In the genomic region with DNA sequence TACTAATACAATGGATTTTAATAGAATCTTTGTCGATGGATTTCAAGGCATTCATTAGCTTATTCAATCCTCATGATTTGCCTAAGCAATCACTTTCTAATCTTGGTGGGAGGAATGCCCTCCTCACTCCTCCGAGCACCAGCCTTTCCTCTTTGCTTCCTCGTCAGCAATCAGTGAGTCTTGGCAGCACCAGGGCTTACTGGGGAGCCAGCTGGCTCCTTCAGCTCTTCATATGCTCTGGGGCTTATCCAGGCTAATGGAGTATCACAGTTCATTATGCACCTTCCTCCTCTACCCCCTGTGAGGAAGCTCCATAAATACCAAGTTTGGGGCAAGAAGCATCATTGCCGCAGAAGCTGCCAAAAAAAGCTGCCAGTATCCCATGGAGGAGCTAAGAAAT, we compare ENCODE assay signal across 25 cellular contexts.
"Had no signal": no experiment of that assay in that cellular context is flagged by ENCODE, and none has a peak within 500 bp of the region (broad histone marks: within the 10 kb centered on the region; RNA-seq: fewer than 3 reads in every experiment).

No MANE protein-coding gene starts in this region.

- H3K36me3 ChIP-seq: adrenal gland, heart right ventricle, vagina had no signal

- H2AFZ ChIP-seq: parathyroid adenoma had no signal

- H3K27ac ChIP-seq: adrenal gland, heart right ventricle, parathyroid adenoma, testis, vagina had no signal

- H3K9ac ChIP-seq: parathyroid adenoma had no signal

- H3K27me3 Mint-ChIP-seq: activated naive CD8-positive, alpha-beta T cell; dendritic cell treated with granulocyte-macrophage colony-stimulating factor and Interleukin-4, amounts not matched to agents 40 ng/mL and 50 ng/mL, for 4 days; stimulated activated naive CD8-positive, alpha-beta T cell treated with anti-CD3 and anti-CD28 coated beads, Interleukin-15, amount 100 ng/mL, for 72 hours had no signal

- H3K36me3 Mint-ChIP-seq: activated naive CD8-positive, alpha-beta T cell; memory B cell; stimulated activated effector memory CD8-positive, alpha-beta T cell treated with anti-CD3 and anti-CD28 coated beads, Interleukin-12 subunit alpha, Interleukin-12 subunit beta, amount 100 ng/mL, for 72 hours; type B pancreatic cell had no signal

- H3K4me3 ChIP-seq: adrenal gland, heart right ventricle, testis, vagina had no signal

- DNase-seq: activated CD8-positive, alpha-beta memory T cell treated with anti-CD3 and anti-CD28 coated beads, Interleukin-2, amount 50 U/mL, for 48 hours; activated naive CD4-positive, alpha-beta T cell; activated T-cell treated with anti-CD3 and anti-CD28 coated beads, Interleukin-2, amount 50 U/mL, for 4 hours; adrenal gland; effector CD8-positive, alpha-beta T cell; erythroblast; foreskin fibroblast; heart right ventricle; islet precursor cell; left cardiac atrium; small intestine; stimulated activated CD4-positive, alpha-beta T cell treated with anti-CD3 and anti-CD28 coated beads, Interleukin-2, amount 100 ng/mL, for 24 hours; stimulated activated naive CD8-positive, alpha-beta T cell treated with anti-CD3 and anti-CD28 coated beads, Interleukin-15, amount 100 ng/mL, for 72 hours; testis had no signal

- H3K4me1 ChIP-seq: adrenal gland, parathyroid adenoma, testis, vagina had no signal

- H3K9me3 ChIP-seq: adrenal gland, heart right ventricle, testis, vagina had no signal

- H3K27ac Mint-ChIP-seq: activated naive CD8-positive, alpha-beta T cell; activated T-helper 2 cell treated with anti-CD3 and anti-CD28 coated beads, Interferon-gamma antibody, Interleukin-2, Interleukin-4, amounts not matched to agents 10 μg/mL and 5 μg/mL and 100 μg/mL, durations not matched to agents 14 hours and 24 hours and 36 hours; dendritic cell treated with granulocyte-macrophage colony-stimulating factor and Interleukin-4, amounts not matched to agents 40 ng/mL and 50 ng/mL, for 4 days; memory B cell; nephron; stimulated activated effector memory CD8-positive, alpha-beta T cell treated with anti-CD3 and anti-CD28 coated beads, Interleukin-12 subunit alpha, Interleukin-12 subunit beta, amount 100 ng/mL, for 72 hours; stimulated activated naive CD8-positive, alpha-beta T cell treated with anti-CD3 and anti-CD28 coated beads, Interleukin-15, amount 100 ng/mL, for 72 hours; T-helper 2 cell treated with Interferon-gamma antibody and Interleukin-4, amounts not matched to agents 5 μg/mL and 100 μg/mL, for 36 hours; type B pancreatic cell had no signal

- H3K9me3 Mint-ChIP-seq: activated T-cell treated with anti-CD3 and anti-CD28 coated beads, Interleukin-2, amount 50 U/mL, for 4 hours; activated T-helper 2 cell treated with anti-CD3 and anti-CD28 coated beads, Interferon-gamma antibody, Interleukin-2, Interleukin-4, amounts not matched to agents 10 μg/mL and 5 μg/mL and 100 μg/mL, durations not matched to agents 14 hours and 24 hours and 36 hours; dendritic cell treated with granulocyte-macrophage colony-stimulating factor and Interleukin-4, amounts not matched to agents 40 ng/mL and 50 ng/mL, for 4 days; memory B cell; nephron; stimulated activated effector memory CD8-positive, alpha-beta T cell treated with anti-CD3 and anti-CD28 coated beads, Interleukin-12 subunit alpha, Interleukin-12 subunit beta, amount 100 ng/mL, for 72 hours; stimulated activated naive CD8-positive, alpha-beta T cell treated with anti-CD3 and anti-CD28 coated beads, Interleukin-15, amount 100 ng/mL, for 72 hours; T-helper 2 cell treated with Interferon-gamma antibody and Interleukin-4, amounts not matched to agents 5 μg/mL and 100 μg/mL, for 36 hours; type B pancreatic cell had no signal

- H3K27me3 ChIP-seq: adrenal gland, testis, vagina had no signal

- H3K79me2 ChIP-seq: parathyroid adenoma had no signal

- H3K4me3 Mint-ChIP-seq: activated naive CD8-positive, alpha-beta T cell; activated T-cell treated with anti-CD3 and anti-CD28 coated beads, Interleukin-2, amount 50 U/mL, for 4 hours; dendritic cell treated with granulocyte-macrophage colony-stimulating factor and Interleukin-4, amounts not matched to agents 40 ng/mL and 50 ng/mL, for 4 days; memory B cell; nephron; stimulated activated effector memory CD8-positive, alpha-beta T cell treated with anti-CD3 and anti-CD28 coated beads, Interleukin-12 subunit alpha, Interleukin-12 subunit beta, amount 100 ng/mL, for 72 hours; stimulated activated naive CD8-positive, alpha-beta T cell treated with anti-CD3 and anti-CD28 coated beads, Interleukin-15, amount 100 ng/mL, for 72 hours; T-helper 2 cell treated with Interferon-gamma antibody and Interleukin-4, amounts not matched to agents 5 μg/mL and 100 μg/mL, for 36 hours; type B pancreatic cell had no signal

- ATAC-seq: activated T-cell treated with anti-CD3 and anti-CD28 coated beads, Interleukin-2, amount 50 U/mL, for 4 hours; heart right ventricle; left cardiac atrium; sciatic nerve; stimulated activated effector memory CD8-positive, alpha-beta T cell treated with anti-CD3 and anti-CD28 coated beads, Interleukin-12 subunit alpha, Interleukin-12 subunit beta, amount 100 ng/mL, for 72 hours; stimulated activated naive CD8-positive, alpha-beta T cell treated with anti-CD3 and anti-CD28 coated beads, Interleukin-15, amount 100 ng/mL, for 72 hours had no signal

- H3K4me1 Mint-ChIP-seq: memory B cell; nephron; stimulated activated effector memory CD8-positive, alpha-beta T cell treated with anti-CD3 and anti-CD28 coated beads, Interleukin-12 subunit alpha, Interleukin-12 subunit beta, amount 100 ng/mL, for 72 hours; stimulated activated naive CD8-positive, alpha-beta T cell treated with anti-CD3 and anti-CD28 coated beads, Interleukin-15, amount 100 ng/mL, for 72 hours had no signal
